In genomic region chr1:185044981-185045792, GRCh38 we compare ENCODE assay signal across 8 cellular contexts. TPM values are rescaled to one million over a fixed set of nuclear protein-coding genes. Genes with fewer than 3 reads are reported as not detected.
DNase-seq lines count a peak whose midpoint lies in the region; ATAC-seq and TF ChIP-seq lines count a peak whose summit lies in the region.

RNF2 (plus strand) TSS chr1:185045558; CDS start chr1:185087554, 41,996 bp downstream.

- DNase-seq in DMS153 (lab: John Stamatoyannopoulos, UW) (peak; percentile 54), RKO (ENCODE audit: low spot score) (peak; percentile 73), fibroblast of pulmonary artery (ENCODE audit: low read depth) (peak; percentile 79)
- DNase-seq in activated T-helper 2 cell treated with anti-CD3 and anti-CD28 coated beads, Interferon-gamma antibody, Interleukin-2, Interleukin-4, amounts not matched to agents 10 μg/mL and 5 μg/mL and 100 μg/mL, durations not matched to agents 14 hours and 24 hours and 36 hours (ENCODE audit: low spot score), result peak; percentile 67
- peak; percentile 87 for DNase-seq in natural killer cell treated with Interleukin-12 subunit alpha and Interleukin-12 subunit beta and Interleukin-15 and Interleukin-18, amount 100 ng/mL, for 72 hours (ENCODE audit: low spot score)
- peak; percentile 85 for DNase-seq in stimulated activated naive CD8-positive, alpha-beta T cell treated with anti-CD3 and anti-CD28 coated beads, Interleukin-15, Interleukin-2, amounts not matched to agents 100 U/mL and 50 U/mL, for 24 hours

- H3K4me3 Mint-ChIP-seq in IgD-negative memory B cell, result peak within 1 kb of the TSS; percentile 90 to 98 (median 94)
- peak within 1 kb of the TSS; percentile 87 for H3K4me3 Mint-ChIP-seq in activated T-helper 2 cell treated with anti-CD3 and anti-CD28 coated beads, Interferon-gamma antibody, Interleukin-2, Interleukin-4, amounts not matched to agents 10 μg/mL and 5 μg/mL and 100 μg/mL, durations not matched to agents 14 hours and 24 hours and 36 hours (ENCODE audit: low read depth)
- peak within 1 kb of the TSS; percentile 96 for H3K4me3 Mint-ChIP-seq in natural killer cell treated with Interleukin-12 subunit alpha and Interleukin-12 subunit beta and Interleukin-15 and Interleukin-18, amount 100 ng/mL, for 72 hours

- H3K27me3 Mint-ChIP-seq in IgD-negative memory B cell, result no peaks in the 10 kb centered on the region
- peaks cover 13% of the 10 kb centered on the region for H3K27me3 Mint-ChIP-seq in activated T-helper 2 cell treated with anti-CD3 and anti-CD28 coated beads, Interferon-gamma antibody, Interleukin-2, Interleukin-4, amounts not matched to agents 10 μg/mL and 5 μg/mL and 100 μg/mL, durations not matched to agents 14 hours and 24 hours and 36 hours (ENCODE audit: low read depth)
- no peaks in the 10 kb centered on the region for H3K27me3 Mint-ChIP-seq in natural killer cell treated with Interleukin-12 subunit alpha and Interleukin-12 subunit beta and Interleukin-15 and Interleukin-18, amount 100 ng/mL, for 72 hours

- H3K9me3 Mint-ChIP-seq in IgD-negative memory B cell, result peaks cover 0 to 2% (median 0%) of the 10 kb centered on the region in 3 donors
- H3K9me3 Mint-ChIP-seq in activated T-helper 2 cell treated with anti-CD3 and anti-CD28 coated beads, Interferon-gamma antibody, Interleukin-2, Interleukin-4, amounts not matched to agents 10 μg/mL and 5 μg/mL and 100 μg/mL, durations not matched to agents 14 hours and 24 hours and 36 hours, result no peaks in the 10 kb centered on the region
- no peaks in the 10 kb centered on the region for H3K9me3 Mint-ChIP-seq in natural killer cell treated with Interleukin-12 subunit alpha and Interleukin-12 subunit beta and Interleukin-15 and Interleukin-18, amount 100 ng/mL, for 72 hours

- peak within 1 kb of the TSS; percentile 57 to 97 (median 95) for H3K27ac Mint-ChIP-seq in IgD-negative memory B cell
- peak within 1 kb of the TSS; percentile 80 for H3K27ac Mint-ChIP-seq in activated T-helper 2 cell treated with anti-CD3 and anti-CD28 coated beads, Interferon-gamma antibody, Interleukin-2, Interleukin-4, amounts not matched to agents 10 μg/mL and 5 μg/mL and 100 μg/mL, durations not matched to agents 14 hours and 24 hours and 36 hours
- peak within 1 kb of the TSS; percentile 71 to 92 for H3K27ac Mint-ChIP-seq in natural killer cell treated with Interleukin-12 subunit alpha and Interleukin-12 subunit beta and Interleukin-15 and Interleukin-18, amount 100 ng/mL, for 72 hours

- peak within 1 kb of the TSS; percentile 91 for H3K4me3 ChIP-seq in fibroblast of pulmonary artery (replicated peaks; ENCODE audit: low read depth, low read length)

- no peak for TF ChIP-seq CTCF in fibroblast of pulmonary artery (IDR thresholded peaks at IDR 0.05; ENCODE audit: low read length, missing control alignments)

- intact Hi-C loops in activated T-helper 2 cell treated with anti-CD3 and anti-CD28 coated beads, Interferon-gamma antibody, Interleukin-2, Interleukin-4, amounts not matched to agents 10 μg/mL and 5 μg/mL and 100 μg/mL, durations not matched to agents 14 hours and 24 hours and 36 hours (cut with micrococcal nuclease), result loop anchor here (1.0 to 10.0 kb wide), 6 partner anchors 73 to 1250 kb away; partner anchors contain the start of genes C1orf21, IVNS1ABP, NIBAN1 and PRG4

- peak; percentile 87 for ATAC-seq in GM21529 (IDR thresholded peaks at IDR 0.05; ENCODE audit: unreplicated experiment)
- peak; percentile 96 for ATAC-seq in natural killer cell treated with Interleukin-12 subunit alpha and Interleukin-12 subunit beta and Interleukin-15 and Interleukin-18, amount 100 ng/mL, for 72 hours
- peak; percentile 91 for ATAC-seq in stimulated activated naive CD8-positive, alpha-beta T cell treated with anti-CD3 and anti-CD28 coated beads, Interleukin-15, Interleukin-2, amounts not matched to agents 100 U/mL and 50 U/mL, for 24 hours

- peaks cover 25 to 37% (median 29%) of the 10 kb centered on the region in 3 donors for H3K4me1 Mint-ChIP-seq in IgD-negative memory B cell
- H3K4me1 Mint-ChIP-seq in activated T-helper 2 cell treated with anti-CD3 and anti-CD28 coated beads, Interferon-gamma antibody, Interleukin-2, Interleukin-4, amounts not matched to agents 10 μg/mL and 5 μg/mL and 100 μg/mL, durations not matched to agents 14 hours and 24 hours and 36 hours (ENCODE audit: low read depth), result peaks cover 21% of the 10 kb centered on the region
- peaks cover 26 to 27% of the 10 kb centered on the region in 2 donors for H3K4me1 Mint-ChIP-seq in natural killer cell treated with Interleukin-12 subunit alpha and Interleukin-12 subunit beta and Interleukin-15 and Interleukin-18, amount 100 ng/mL, for 72 hours (ENCODE audit: low read depth in 2 of 2)

- no peaks in the 10 kb centered on the region for H3K36me3 Mint-ChIP-seq in IgD-negative memory B cell
- H3K36me3 Mint-ChIP-seq in activated T-helper 2 cell treated with anti-CD3 and anti-CD28 coated beads, Interferon-gamma antibody, Interleukin-2, Interleukin-4, amounts not matched to agents 10 μg/mL and 5 μg/mL and 100 μg/mL, durations not matched to agents 14 hours and 24 hours and 36 hours (ENCODE audit: low read depth), result no peaks in the 10 kb centered on the region
- no peaks in the 10 kb centered on the region for H3K36me3 Mint-ChIP-seq in natural killer cell treated with Interleukin-12 subunit alpha and Interleukin-12 subunit beta and Interleukin-15 and Interleukin-18, amount 100 ng/mL, for 72 hours

RNA-seq across cellular contexts. Expression of gene RNF2, which starts in this region (rescaled TPM):
- polyA plus RNA-seq in IgD-negative memory B cell, result 28.3 TPM
- 25.7 and 30.6 TPM in 2 replicates for total RNA-seq in activated T-helper 2 cell treated with anti-CD3 and anti-CD28 coated beads, Interferon-gamma antibody, Interleukin-2, Interleukin-4, amounts not matched to agents 10 μg/mL and 5 μg/mL and 100 μg/mL, durations not matched to agents 14 hours and 24 hours and 36 hours
- total RNA-seq in natural killer cell treated with Interleukin-12 subunit alpha and Interleukin-12 subunit beta and Interleukin-15 and Interleukin-18, amount 100 ng/mL, for 72 hours, result 10 to 100 TPM; 20.8 to 25.4 TPM

Comparison
In these comparisons a context has a peak if more than half of its experiments do, and no peak if none do; other contexts are left out.
1. Peak in every context shown above with its lines: DNase-seq, ATAC-seq and H3K4me3 ChIP-seq.